32 cellular contexts compared by ENCODE assay signal in the genomic region with DNA sequence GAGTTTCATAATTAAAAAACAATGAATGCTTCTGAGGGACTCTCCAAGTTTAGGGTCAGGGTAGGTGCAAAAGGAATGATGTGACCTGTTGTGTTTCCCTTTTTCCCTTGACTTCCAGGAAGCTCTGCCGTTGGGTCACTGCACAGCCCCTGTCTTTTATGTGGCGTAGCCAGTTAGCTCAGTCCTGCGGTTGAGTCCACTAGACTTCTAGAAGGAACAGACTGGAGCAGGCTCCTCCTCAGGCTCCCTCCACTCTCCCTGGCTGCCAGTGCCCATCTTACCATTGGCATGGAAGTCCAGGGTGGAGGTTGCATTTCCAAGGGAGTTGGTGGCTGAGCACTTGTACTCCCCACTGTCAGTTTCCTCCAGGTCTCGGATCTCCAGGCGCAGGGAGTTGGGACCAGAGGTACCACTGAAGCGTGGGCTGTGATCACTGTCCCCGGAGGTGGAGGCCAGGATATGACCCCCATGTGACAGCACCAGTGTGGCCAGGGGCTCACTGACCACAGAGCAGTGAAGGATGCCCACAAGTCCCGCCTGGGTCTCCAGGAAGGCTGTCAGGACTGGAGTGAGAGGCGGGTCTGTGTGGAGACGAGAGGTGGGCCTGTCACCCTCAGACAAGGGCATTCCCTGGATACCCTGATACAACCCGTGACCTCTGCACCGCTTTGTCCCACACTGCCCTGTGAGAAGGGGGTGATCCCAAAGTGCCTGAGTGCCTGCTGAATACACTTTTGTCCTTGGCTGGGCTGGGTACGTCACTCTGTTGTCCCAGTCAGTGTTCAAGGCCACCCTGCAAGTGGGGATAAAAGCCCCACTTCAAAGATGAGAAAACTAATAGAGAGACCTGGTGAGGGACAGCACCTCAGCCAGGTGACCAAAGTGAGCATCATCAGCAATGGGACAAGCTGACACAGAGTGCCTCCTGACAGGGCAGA. TPM values are rescaled to one million over a fixed set of nuclear protein-coding genes. Genes with fewer than 3 reads are reported as not detected.
"Had no signal": no experiment of that assay in that cellular context is flagged by ENCODE, and none has a peak within 500 bp of the region (broad histone marks: within the 10 kb centered on the region; RNA-seq: fewer than 3 reads in every experiment).

No MANE protein-coding gene starts in this region.

- H2AFZ ChIP-seq: neural progenitor cell had no signal

- H3K4me1 Mint-ChIP-seq: naive thymus-derived CD4-positive, alpha-beta T cell; neural progenitor cell; stimulated activated memory B cell treated with anti-CD40 and anti-IgM and Interleukin-4, amounts not matched to agents 10 μg/mL and 1 μg/mL and 100 μg/mL, for 72 hours had no signal

- ATAC-seq: esophagus mucosa; gastrocnemius medialis; left cardiac atrium; left lung; naive thymus-derived CD4-positive, alpha-beta T cell; psoas muscle; right cardiac atrium; stimulated activated memory B cell treated with anti-CD40 and anti-IgM and Interleukin-4, amounts not matched to agents 10 μg/mL and 1 μg/mL and 100 μg/mL, for 72 hours; stimulated activated naive CD8-positive, alpha-beta T cell treated with anti-CD3 and anti-CD28 coated beads, Interleukin-15, Interleukin-2, amounts not matched to agents 100 U/mL and 50 U/mL, for 24 hours had no signal

- H3K36me3 Mint-ChIP-seq: naive thymus-derived CD4-positive, alpha-beta T cell; neural progenitor cell; stimulated activated memory B cell treated with anti-CD40 and anti-IgM and Interleukin-4, amounts not matched to agents 10 μg/mL and 1 μg/mL and 100 μg/mL, for 72 hours; type B pancreatic cell had no signal

- H3K4me1 ChIP-seq: gastrocnemius medialis, left lung, neural progenitor cell, psoas muscle, sigmoid colon, testis had no signal

- H3K27ac Mint-ChIP-seq: naive thymus-derived CD4-positive, alpha-beta T cell; nephron; neural progenitor cell; stimulated activated memory B cell treated with anti-CD40 and anti-IgM and Interleukin-4, amounts not matched to agents 10 μg/mL and 1 μg/mL and 100 μg/mL, for 72 hours; type B pancreatic cell had no signal

- H3K27me3 ChIP-seq: gastrocnemius medialis, left lung, neural progenitor cell, ovary, sigmoid colon, testis, tibial artery had no signal

- H3K4me3 ChIP-seq: dorsolateral prefrontal cortex, gastrocnemius medialis, left lung, neural progenitor cell, ovary, psoas muscle, sigmoid colon, testis, tibial artery had no signal

- DNase-seq: dorsolateral prefrontal cortex; effector CD4-positive, alpha-beta T cell; foreskin fibroblast; gastrocnemius medialis; head of caudate nucleus; left cardiac atrium; left lung; mammary epithelial cell; mesendoderm; midbrain; naive thymus-derived CD4-positive, alpha-beta T cell; nucleus accumbens; ovary; sigmoid colon; stimulated activated CD4-positive, alpha-beta T cell treated with anti-CD3 and anti-CD28 coated beads, Interleukin-4, amount 100 ng/mL, for 4 hours; stimulated activated naive CD8-positive, alpha-beta T cell treated with anti-CD3 and anti-CD28 coated beads, Interleukin-15, Interleukin-2, amounts not matched to agents 100 U/mL and 50 U/mL, for 24 hours; substantia nigra; testis; tibial artery had no signal

- H3K9ac ChIP-seq: neural progenitor cell had no signal

- H3K4me3 Mint-ChIP-seq: naive thymus-derived CD4-positive, alpha-beta T cell; nephron; neural progenitor cell; stimulated activated memory B cell treated with anti-CD40 and anti-IgM and Interleukin-4, amounts not matched to agents 10 μg/mL and 1 μg/mL and 100 μg/mL, for 72 hours; type B pancreatic cell had no signal

- H3K27ac ChIP-seq: dorsolateral prefrontal cortex, gastrocnemius medialis, left lung, neural progenitor cell, ovary, psoas muscle, sigmoid colon, testis, tibial artery had no signal

- H3K4me2 ChIP-seq: neural progenitor cell had no signal

- H3K9me3 ChIP-seq: ovary, testis had no signal

- H3K9me3 Mint-ChIP-seq: naive thymus-derived CD4-positive, alpha-beta T cell; nephron; stimulated activated memory B cell treated with anti-CD40 and anti-IgM and Interleukin-4, amounts not matched to agents 10 μg/mL and 1 μg/mL and 100 μg/mL, for 72 hours; type B pancreatic cell had no signal

- H3K27me3 Mint-ChIP-seq: naive thymus-derived CD4-positive, alpha-beta T cell had no signal

- H3K36me3 ChIP-seq: gastrocnemius medialis, neural progenitor cell, ovary, sigmoid colon, tibial artery had no signal

RNA-seq across cellular contexts. Expression of gene SIGLEC1, which starts 11.1 kb away (rescaled TPM):
- total RNA-seq: glomerular endothelial cell, kidney epithelial cell, mammary epithelial cell, renal cortical epithelial cell had no signal
- polyA plus RNA-seq: mammary epithelial cell; naive thymus-derived CD4-positive, alpha-beta T cell had no signal

RNA-seq across cellular contexts. Expression of gene ADAM33, which starts 19.5 kb away (rescaled TPM):
- total RNA-seq: glomerular endothelial cell had no signal
- polyA plus RNA-seq: mammary epithelial cell; naive thymus-derived CD4-positive, alpha-beta T cell had no signal

RNA-seq across cellular contexts. Expression of gene HSPA12B, which starts 31.2 kb away (rescaled TPM):
- total RNA-seq: mammary epithelial cell; naive thymus-derived CD4-positive, alpha-beta T cell; renal cortical epithelial cell had no signal
- polyA plus RNA-seq: mammary epithelial cell had no signal

RNA-seq across cellular contexts. Expression of gene GFRA4, which starts 38.1 kb away (rescaled TPM):
- total RNA-seq: esophagus mucosa; gastrocnemius medialis; glomerular endothelial cell; kidney epithelial cell; left cardiac atrium; left lung; lower leg skin; mammary epithelial cell; mucosa of gallbladder; naive thymus-derived CD4-positive, alpha-beta T cell; ovary; psoas muscle; renal cortical epithelial cell; right cardiac atrium; sigmoid colon; skeletal muscle tissue had no signal
- polyA plus RNA-seq: mammary epithelial cell; naive thymus-derived CD4-positive, alpha-beta T cell; psoas muscle; right cardiac atrium; sigmoid colon had no signal
